28 cellular contexts compared by ENCODE assay signal in the genomic region with DNA sequence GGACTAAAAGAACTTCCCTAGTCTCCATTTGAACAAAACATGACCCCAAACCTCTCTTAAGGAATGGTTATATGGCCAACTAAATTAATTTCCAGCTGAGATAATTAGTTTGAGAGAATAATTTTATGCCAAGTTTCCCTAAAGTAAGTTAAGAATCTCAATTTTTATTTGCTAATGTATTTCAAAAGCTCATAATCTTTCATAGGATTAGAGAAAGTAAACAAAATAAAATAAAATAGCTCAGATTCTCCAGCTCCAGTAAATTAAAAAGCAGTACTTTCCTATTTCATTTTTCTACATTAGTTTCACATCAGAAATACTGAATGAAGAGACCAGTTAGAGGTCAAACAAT. TPM values are rescaled to one million over a fixed set of nuclear protein-coding genes. Genes with fewer than 3 reads are reported as not detected.
"Had no signal": no experiment of that assay in that cellular context is flagged by ENCODE, and none has a peak within 500 bp of the region (broad histone marks: within the 10 kb centered on the region; RNA-seq: fewer than 3 reads in every experiment).

No MANE protein-coding gene starts in this region.

- H3K36me3 Mint-ChIP-seq: activated naive CD8-positive, alpha-beta T cell treated with anti-CD3 and anti-CD28 coated beads for 36 hours; naive thymus-derived CD8-positive, alpha-beta T cell; stimulated activated memory B cell treated with anti-CD40 and anti-IgM and Interleukin-4, amounts not matched to agents 10 μg/mL and 1 μg/mL and 100 μg/mL, for 72 hours had no signal

- H3K4me1 Mint-ChIP-seq: stimulated activated naive CD8-positive, alpha-beta T cell treated with anti-CD3 and anti-CD28 coated beads, Interleukin-15, amount 100 ng/mL, for 72 hours had no signal

- DNase-seq: activated CD4-positive, alpha-beta T cell treated with anti-CD3 and anti-CD28 coated beads for 4 hours; activated CD4-positive, alpha-beta T cell treated with anti-CD3 and anti-CD28 coated beads, Interleukin-2, amount 50 U/mL, for 48 hours; activated CD8-positive, alpha-beta memory T cell treated with anti-CD3 and anti-CD28 coated beads for 24 hours; activated effector memory CD4-positive, alpha-beta T cell treated with anti-CD3 and anti-CD28 coated beads, Interleukin-2, amount 50 U/mL, for 16 hours; activated naive CD4-positive, alpha-beta T cell treated with anti-CD3 and anti-CD28 coated beads for 36 hours; activated naive CD8-positive, alpha-beta T cell treated with anti-CD3 and anti-CD28 coated beads for 36 hours; adrenal gland; left colon; naive thymus-derived CD8-positive, alpha-beta T cell; sigmoid colon; SK-N-SH; small intestine; stimulated activated CD4-positive, alpha-beta T cell treated with anti-CD3 and anti-CD28 coated beads, Interleukin-1b, Interleukin-23, amount 100 ng/mL, for 48 hours; stimulated activated CD4-positive, alpha-beta T cell treated with anti-CD3 and anti-CD28 coated beads, Interleukin-4, amount 100 ng/mL, for 4 hours; stimulated activated CD8-positive, alpha-beta memory T cell treated with anti-CD3 and anti-CD28 coated beads, Interleukin-4, amount 100 ng/mL, for 48 hours; stimulated activated naive CD8-positive, alpha-beta T cell treated with anti-CD3 and anti-CD28 coated beads, Interleukin-15, amount 100 ng/mL, for 72 hours; SW 1271; T1000; thyroid gland; upper lobe of right lung had no signal

- H3K4me3 Mint-ChIP-seq: activated naive CD4-positive, alpha-beta T cell treated with anti-CD3 and anti-CD28 coated beads for 36 hours; activated naive CD8-positive, alpha-beta T cell treated with anti-CD3 and anti-CD28 coated beads for 36 hours; activated T-helper 1 cell treated with anti-CD3 and anti-CD28 coated beads, Interleukin-12 subunit alpha, Interleukin-12 subunit beta, Interleukin-2, Interleukin-4 antibody, amounts not matched to agents 30 ng/mL and 10 ng/mL and 1 ng/mL, durations not matched to agents 14 hours and 24 hours and 36 hours; dendritic cell treated with granulocyte-macrophage colony-stimulating factor and Interleukin-4, amounts not matched to agents 40 ng/mL and 50 ng/mL, for 4 days; naive thymus-derived CD8-positive, alpha-beta T cell; stimulated activated memory B cell treated with anti-CD40 and anti-IgM and Interleukin-4, amounts not matched to agents 10 μg/mL and 1 μg/mL and 100 μg/mL, for 72 hours; stimulated activated naive CD8-positive, alpha-beta T cell treated with anti-CD3 and anti-CD28 coated beads, Interleukin-15, amount 100 ng/mL, for 72 hours; T-helper 1 cell treated with Interleukin-12 subunit alpha and Interleukin-12 subunit beta and Interleukin-4 antibody, amounts not matched to agents 30 μg/mL and 1 μg/mL, for 36 hours had no signal

- H3K27me3 Mint-ChIP-seq: dendritic cell treated with granulocyte-macrophage colony-stimulating factor and Interleukin-4, amounts not matched to agents 40 ng/mL and 50 ng/mL, for 4 days had no signal

- H3K27ac Mint-ChIP-seq: activated naive CD4-positive, alpha-beta T cell treated with anti-CD3 and anti-CD28 coated beads for 36 hours; activated naive CD8-positive, alpha-beta T cell treated with anti-CD3 and anti-CD28 coated beads for 36 hours; activated T-helper 1 cell treated with anti-CD3 and anti-CD28 coated beads, Interleukin-12 subunit alpha, Interleukin-12 subunit beta, Interleukin-2, Interleukin-4 antibody, amounts not matched to agents 30 ng/mL and 10 ng/mL and 1 ng/mL, durations not matched to agents 14 hours and 24 hours and 36 hours; stimulated activated memory B cell treated with anti-CD40 and anti-IgM and Interleukin-4, amounts not matched to agents 10 μg/mL and 1 μg/mL and 100 μg/mL, for 72 hours; stimulated activated naive CD8-positive, alpha-beta T cell treated with anti-CD3 and anti-CD28 coated beads, Interleukin-15, amount 100 ng/mL, for 72 hours; T-helper 1 cell treated with Interleukin-12 subunit alpha and Interleukin-12 subunit beta and Interleukin-4 antibody, amounts not matched to agents 30 μg/mL and 1 μg/mL, for 36 hours had no signal

- H3K4me3 ChIP-seq: adrenal gland, ascending aorta, prostate gland, sigmoid colon, thyroid gland, upper lobe of right lung had no signal

- H3K9me3 Mint-ChIP-seq: activated naive CD4-positive, alpha-beta T cell treated with anti-CD3 and anti-CD28 coated beads for 36 hours; activated naive CD8-positive, alpha-beta T cell treated with anti-CD3 and anti-CD28 coated beads for 36 hours; activated T-helper 1 cell treated with anti-CD3 and anti-CD28 coated beads, Interleukin-12 subunit alpha, Interleukin-12 subunit beta, Interleukin-2, Interleukin-4 antibody, amounts not matched to agents 30 ng/mL and 10 ng/mL and 1 ng/mL, durations not matched to agents 14 hours and 24 hours and 36 hours; dendritic cell treated with granulocyte-macrophage colony-stimulating factor and Interleukin-4, amounts not matched to agents 40 ng/mL and 50 ng/mL, for 4 days; naive thymus-derived CD8-positive, alpha-beta T cell; stimulated activated memory B cell treated with anti-CD40 and anti-IgM and Interleukin-4, amounts not matched to agents 10 μg/mL and 1 μg/mL and 100 μg/mL, for 72 hours; stimulated activated naive CD8-positive, alpha-beta T cell treated with anti-CD3 and anti-CD28 coated beads, Interleukin-15, amount 100 ng/mL, for 72 hours; T-helper 1 cell treated with Interleukin-12 subunit alpha and Interleukin-12 subunit beta and Interleukin-4 antibody, amounts not matched to agents 30 μg/mL and 1 μg/mL, for 36 hours had no signal

- ATAC-seq: naive thymus-derived CD8-positive, alpha-beta T cell; stimulated activated naive CD8-positive, alpha-beta T cell treated with anti-CD3 and anti-CD28 coated beads, Interleukin-15, amount 100 ng/mL, for 72 hours had no signal

RNA-seq across cellular contexts. Expression of a gene that starts 44.4 kb away (rescaled TPM):
- total RNA-seq: activated naive CD4-positive, alpha-beta T cell treated with anti-CD3 and anti-CD28 coated beads for 36 hours; activated naive CD8-positive, alpha-beta T cell treated with anti-CD3 and anti-CD28 coated beads for 36 hours; activated T-helper 1 cell treated with anti-CD3 and anti-CD28 coated beads, Interleukin-12 subunit alpha, Interleukin-12 subunit beta, Interleukin-2, Interleukin-4 antibody, amounts not matched to agents 30 ng/mL and 10 ng/mL and 1 ng/mL, durations not matched to agents 14 hours and 24 hours and 36 hours; ascending aorta; cardiac septum; epithelial cell of proximal tubule; naive thymus-derived CD8-positive, alpha-beta T cell; upper lobe of right lung had no signal
- polyA plus RNA-seq: naive thymus-derived CD8-positive, alpha-beta T cell had no signal
